ENCODE assay signal across 3 cellular contexts in the genomic region with DNA sequence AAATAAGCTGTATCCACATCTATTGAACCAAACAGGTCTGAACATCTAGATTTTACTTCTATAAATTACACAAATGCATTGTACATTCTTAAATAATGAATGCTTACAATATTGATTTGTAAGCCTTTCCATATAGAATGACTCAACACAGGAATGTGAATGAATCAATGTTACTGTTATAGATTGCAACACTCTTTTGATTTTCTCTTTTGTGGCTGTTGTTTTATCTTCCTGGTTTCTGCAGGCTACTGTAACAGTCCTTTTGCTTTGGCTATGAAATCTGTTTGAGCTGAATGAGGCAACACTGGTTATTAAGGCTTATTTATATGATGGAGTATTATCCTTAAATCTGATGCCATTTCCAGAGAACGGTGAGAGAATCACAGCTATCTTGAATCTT.
TF ChIP-seq lines count a peak whose summit lies in the region.

No MANE protein-coding gene starts in this region.

TF ChIP-seq in A549, 52 proteins besides CTCF, POLR2A, EP300 and RAD21:
- TF ChIP-seq, protein P1, sequence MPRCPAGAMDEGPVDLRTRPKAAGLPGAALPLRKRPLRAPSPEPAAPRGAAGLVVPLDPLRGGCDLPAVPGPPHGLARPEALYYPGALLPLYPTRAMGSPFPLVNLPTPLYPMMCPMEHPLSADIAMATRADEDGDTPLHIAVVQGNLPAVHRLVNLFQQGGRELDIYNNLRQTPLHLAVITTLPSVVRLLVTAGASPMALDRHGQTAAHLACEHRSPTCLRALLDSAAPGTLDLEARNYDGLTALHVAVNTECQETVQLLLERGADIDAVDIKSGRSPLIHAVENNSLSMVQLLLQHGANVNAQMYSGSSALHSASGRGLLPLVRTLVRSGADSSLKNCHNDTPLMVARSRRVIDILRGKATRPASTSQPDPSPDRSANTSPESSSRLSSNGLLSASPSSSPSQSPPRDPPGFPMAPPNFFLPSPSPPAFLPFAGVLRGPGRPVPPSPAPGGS (IDR thresholded peaks at IDR 0.05): no peak
- TF ChIP-seq CEBPB (IDR thresholded peaks at IDR 0.05) (no peak), NR3C1 (IDR thresholded peaks at IDR 0.05) (no peak), FOXS1 (CRISPR knock-in tag; IDR thresholded peaks at IDR 0.05) (no peak), JUN (IDR thresholded peaks at IDR 0.05) (no peak), RNF2 (IDR thresholded peaks at IDR 0.05; ENCODE audit: borderline replicate concordance, low read depth) (no peak), HDAC2 (IDR thresholded peaks at IDR 0.05) (no peak), ESRRA (IDR thresholded peaks at IDR 0.05; ENCODE audit: borderline replicate concordance, low read length) (no peak), CBX8 (IDR thresholded peaks at IDR 0.05) (no peak), MAFK (IDR thresholded peaks at IDR 0.05; ENCODE audit: partially characterized antibody) (no peak), GATA3 (IDR thresholded peaks at IDR 0.05; ENCODE audit: borderline replicate concordance) (no peak), NPAS2 (CRISPR knock-in tag; IDR thresholded peaks at IDR 0.05; ENCODE audit: borderline replicate concordance) (no peak), EHF (CRISPR knock-in tag; IDR thresholded peaks at IDR 0.05) (no peak), HOXB5 (CRISPR knock-in tag; IDR thresholded peaks at IDR 0.05) (no peak)
- TF ChIP-seq, protein P2, sequence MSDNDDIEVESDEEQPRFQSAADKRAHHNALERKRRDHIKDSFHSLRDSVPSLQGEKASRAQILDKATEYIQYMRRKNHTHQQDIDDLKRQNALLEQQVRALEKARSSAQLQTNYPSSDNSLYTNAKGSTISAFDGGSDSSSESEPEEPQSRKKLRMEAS (IDR thresholded peaks at IDR 0.05): no peak
- TF ChIP-seq, protein P3, sequence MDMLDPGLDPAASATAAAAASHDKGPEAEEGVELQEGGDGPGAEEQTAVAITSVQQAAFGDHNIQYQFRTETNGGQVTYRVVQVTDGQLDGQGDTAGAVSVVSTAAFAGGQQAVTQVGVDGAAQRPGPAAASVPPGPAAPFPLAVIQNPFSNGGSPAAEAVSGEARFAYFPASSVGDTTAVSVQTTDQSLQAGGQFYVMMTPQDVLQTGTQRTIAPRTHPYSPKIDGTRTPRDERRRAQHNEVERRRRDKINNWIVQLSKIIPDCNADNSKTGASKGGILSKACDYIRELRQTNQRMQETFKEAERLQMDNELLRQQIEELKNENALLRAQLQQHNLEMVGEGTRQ (IDR thresholded peaks at IDR 0.05): no peak
TF ChIP-seq in A549: peak in this region for 0.

TF ChIP-seq in GM12891, 5 proteins besides CTCF, POLR2A, EP300 and RAD21:
- no peak for TF ChIP-seq POU2F2 (IDR thresholded peaks at IDR 0.05; ENCODE audit: low read depth, low read length)
- no peak for TF ChIP-seq TAF1 (IDR thresholded peaks at IDR 0.05; ENCODE audit: low read depth, low read length)
- TF ChIP-seq POLR2AphosphoS5 (IDR thresholded peaks at IDR 0.05; ENCODE audit: low read depth, low read length): no peak
- no peak for TF ChIP-seq PAX5 (IDR thresholded peaks at IDR 0.05; ENCODE audit: insufficient read depth, low read length, severe bottlenecking)
- TF ChIP-seq SPI1 (IDR thresholded peaks at IDR 0.05; ENCODE audit: low read depth, low read length): no peak
TF ChIP-seq in GM12891: peak in this region for 0.

TF ChIP-seq in H1, 55 proteins besides CTCF, POLR2A, EP300 and RAD21:
- no peak for TF ChIP-seq TEAD4 (IDR thresholded peaks at IDR 0.05; ENCODE audit: low read depth, low read length)
- no peak for TF ChIP-seq HDAC2 (IDR thresholded peaks at IDR 0.05; ENCODE audit: borderline replicate concordance in 1 of 2, low read depth in 2 of 2, low read length in 2 of 2)
- no peak for TF ChIP-seq SIN3A (conservative IDR thresholded peaks at IDR 0.05 in 1 of 2, IDR thresholded peaks at IDR 0.05 in 1 of 2; ENCODE audit: low read depth in 1 of 2, low read length in 2 of 2)
- no peak for TF ChIP-seq HDAC6 (IDR thresholded peaks at IDR 0.05; ENCODE audit: low read depth, low read length)
